Comparison of ENCODE assay signal across 8 cellular contexts in the genomic region with DNA sequence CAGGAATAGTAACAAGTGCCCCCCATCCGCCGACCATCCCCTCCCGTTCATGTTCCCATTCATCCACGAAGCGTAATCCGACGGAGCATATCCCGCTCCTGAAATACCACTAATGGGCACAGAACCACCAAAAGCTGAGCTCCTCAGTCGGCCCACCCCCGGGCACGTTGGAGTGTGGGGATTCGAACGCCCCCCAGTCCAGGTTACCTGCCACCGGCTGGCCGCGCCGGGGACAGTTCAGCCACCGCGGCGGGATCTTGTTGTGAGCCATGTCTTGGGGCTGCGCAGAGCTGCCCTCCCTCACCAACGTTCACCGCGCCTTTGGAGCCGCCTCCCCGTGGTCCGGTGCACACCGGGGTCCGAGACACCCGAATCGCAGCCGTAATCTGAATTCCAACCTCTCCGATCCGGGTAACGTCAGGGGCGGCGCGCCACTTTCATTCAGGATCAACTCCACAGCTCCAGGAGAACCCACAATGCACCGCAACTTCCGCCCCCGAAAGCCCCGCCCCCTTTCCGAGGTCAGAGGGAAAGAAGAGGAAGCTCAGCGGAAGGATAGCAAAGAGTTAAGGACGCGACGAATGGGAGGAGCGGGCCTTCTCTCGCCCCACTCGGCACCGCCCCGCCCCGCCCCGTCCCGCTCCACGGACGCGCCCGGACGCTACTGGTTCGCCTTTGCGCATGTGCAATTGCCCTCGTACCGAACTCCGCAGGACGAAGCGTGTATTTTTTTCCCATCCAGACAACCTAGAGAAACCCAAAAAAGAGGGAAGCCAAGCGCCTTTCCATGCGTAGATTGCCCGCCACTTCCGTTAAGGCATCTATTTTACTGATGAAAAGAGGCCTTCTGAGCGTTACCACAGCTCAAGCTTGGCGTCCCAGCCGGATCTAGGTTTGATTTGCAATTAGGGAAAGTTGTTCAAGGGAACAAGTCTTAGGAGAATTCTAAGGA. TPM values are rescaled to one million over a fixed set of nuclear protein-coding genes. Genes with fewer than 3 reads are reported as not detected.
DNase-seq lines count a peak whose midpoint lies in the region; ATAC-seq and TF ChIP-seq lines count a peak whose summit lies in the region.

A gene (minus strand): TSS at position 480 of the 952 bp plus-strand sequence. CDS start 209 bp downstream, at position 271.

- ATAC-seq in gastroesophageal sphincter: peak; percentile 100

- no peak for TF ChIP-seq CTCF in HFF-Myc (IDR thresholded peaks at IDR 0.05; ENCODE audit: low read depth, low read length, missing control alignments)
- TF ChIP-seq CTCF in gastroesophageal sphincter (IDR thresholded peaks at IDR 0.05): peak in 1 of 4 experiments; percentile 8
- TF ChIP-seq CTCF in neutrophil (IDR thresholded peaks at IDR 0.05): peak; percentile 36

- peak in 1 of 2 donors; percentile 16 for TF ChIP-seq POLR2A in gastroesophageal sphincter (IDR thresholded peaks at IDR 0.05)

- H3K36me3 Mint-ChIP-seq in activated naive CD4-positive, alpha-beta T cell treated with anti-CD3 and anti-CD28 coated beads for 36 hours (ENCODE audit: low read depth): peaks cover 3% of the 10 kb centered on the region

- no peak for TF ChIP-seq EP300 in gastroesophageal sphincter (IDR thresholded peaks at IDR 0.05)

- H3K27ac Mint-ChIP-seq in activated naive CD4-positive, alpha-beta T cell treated with anti-CD3 and anti-CD28 coated beads for 36 hours: peak within 1 kb of the TSS; percentile 87

- H3K36me3 ChIP-seq in gastroesophageal sphincter (no peaks in the 10 kb centered on the region), neutrophil (no peaks in the 10 kb centered on the region)

- H3K9me3 ChIP-seq in gastroesophageal sphincter (no peaks in the 10 kb centered on the region), neutrophil (peaks cover 10% of the 10 kb centered on the region)

- WGBS in gastroesophageal sphincter (ENCODE audit: low coverage in 1 of 2), 2 donors: 0 to 2% methylated on average over 7 to 16 of the region's 74 CpGs

- DNase-seq in GM03348 (ENCODE audit: low spot score): peak; percentile 99
- DNase-seq in HFF-Myc (ENCODE audit: extremely low read depth, low read depth): peak; percentile 94
- peak; percentile 98 for DNase-seq in NAMALWA (ENCODE audit: low spot score)
- peak; percentile 97 for DNase-seq in SK-N-DZ (ENCODE audit: low spot score)
- DNase-seq in activated naive CD4-positive, alpha-beta T cell treated with anti-CD3 and anti-CD28 coated beads for 36 hours: peak; percentile 99
- DNase-seq in substantia nigra (lab: John Stamatoyannopoulos, UW): peak; percentile 71 to 98 (median 96)

- H3K4me1 Mint-ChIP-seq in activated naive CD4-positive, alpha-beta T cell treated with anti-CD3 and anti-CD28 coated beads for 36 hours (ENCODE audit: low read depth): peaks cover 34% of the 10 kb centered on the region

- H3K4me3 Mint-ChIP-seq in activated naive CD4-positive, alpha-beta T cell treated with anti-CD3 and anti-CD28 coated beads for 36 hours: peak within 1 kb of the TSS; percentile 99

- H3K27me3 ChIP-seq in gastroesophageal sphincter: no peaks in the 10 kb centered on the region
- no peaks in the 10 kb centered on the region for H3K27me3 ChIP-seq in neutrophil

- intact Hi-C loops in activated naive CD4-positive, alpha-beta T cell treated with anti-CD3 and anti-CD28 coated beads for 36 hours (cut with micrococcal nuclease): loop anchor here (1.0 to 10.0 kb wide), 8 partner anchors 19 to 1624 kb away; a partner anchor contains a TSS

- no peaks in the 10 kb centered on the region for H3K27me3 Mint-ChIP-seq in activated naive CD4-positive, alpha-beta T cell treated with anti-CD3 and anti-CD28 coated beads for 36 hours (ENCODE audit: low read depth)

- H3K4me1 ChIP-seq in gastroesophageal sphincter (peaks cover 0 to 27% (median 12%) of the 10 kb centered on the region in 3 donors), neutrophil (ENCODE audit: control insufficient read depth in 1 of 2, insufficient read depth in 1 of 2, low read depth in 1 of 2, low read length in 1 of 2) (peaks cover 12 to 13% of the 10 kb centered on the region in 2 experiments)

- peak within 1 kb of the TSS; percentile 100 for H3K4me3 ChIP-seq in HFF-Myc (replicated peaks; ENCODE audit: low read depth, low read length)
- peak within 1 kb of the TSS; percentile 75 to 78 for H3K4me3 ChIP-seq in gastroesophageal sphincter
- peak within 1 kb of the TSS; percentile 80 to 98 for H3K4me3 ChIP-seq in neutrophil (ENCODE audit: low read depth in 1 of 2, low read length in 1 of 2)

- CTCF ChIA-PET in activated naive CD4-positive, alpha-beta T cell treated with anti-CD3 and anti-CD28 coated beads for 36 hours (lab: Charles Lee): interaction anchor here (1.0 to 1.5 kb wide), 3 partner anchors 9 to 116 kb away, joined by 3 to 6 read pairs (median 4); no protein-coding TSS in a partner anchor

- H3K27ac ChIP-seq in gastroesophageal sphincter (peak within 1 kb of the TSS; percentile 59 to 90 (median 86)), neutrophil (peak within 1 kb of the TSS; percentile 80), substantia nigra (ENCODE audit: low read depth, low read length, poor library complexity, severe bottlenecking) (peak within 1 kb of the TSS; percentile 83)

- H3K9me3 Mint-ChIP-seq in activated naive CD4-positive, alpha-beta T cell treated with anti-CD3 and anti-CD28 coated beads for 36 hours: peaks cover 2% of the 10 kb centered on the region

RNA-seq across cellular contexts. Expression of the gene that starts here (rescaled TPM):
- polyA plus RNA-seq in SK-N-DZ (2014; cell fraction: cytosol; rRNA removed): 26.7 and 30.2 TPM in 2 replicates
- polyA plus RNA-seq in SK-N-DZ (2014; cell fraction: nucleus; rRNA removed): 14.0 and 14.6 TPM in 2 replicates
- total RNA-seq in activated naive CD4-positive, alpha-beta T cell treated with anti-CD3 and anti-CD28 coated beads for 36 hours: 10 to 100 TPM; 21.7 to 23.5 TPM
- 10 to 100 TPM; 12.2 to 17.5 (median 14.6) TPM for total RNA-seq in gastroesophageal sphincter

Comparison
In these comparisons a context has a peak if more than half of its experiments do, and no peak if none do; other contexts are left out.
1. Peak in every context shown above with its lines: DNase-seq, ATAC-seq, H3K4me3 ChIP-seq and H3K27ac ChIP-seq.